Comparison of ENCODE assay signal across 19 cellular contexts in the genomic region with DNA sequence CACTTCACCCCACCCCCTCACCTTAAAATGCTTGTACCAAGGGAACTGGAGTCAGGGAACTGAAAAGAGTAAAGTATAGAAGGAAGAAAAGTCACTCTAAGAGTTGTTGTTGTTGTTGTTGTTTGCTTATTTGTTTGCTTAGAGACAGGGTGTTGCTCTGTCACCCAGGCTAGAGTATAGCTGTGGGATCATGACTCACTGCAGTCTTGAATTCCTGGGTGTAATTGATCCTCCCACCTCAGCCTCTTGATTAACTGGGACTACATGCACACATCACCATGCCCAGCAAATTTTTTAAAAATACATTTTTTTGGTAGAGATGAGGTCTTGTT.
A peak's percentile ranks its signal among the peaks of the same experiment; 100 is the strongest.
DNase-seq lines count a peak whose midpoint lies in the region; ATAC-seq, FAIRE-seq and TF ChIP-seq lines count a peak whose summit lies in the region.
"Had no signal": no experiment of that assay in that cellular context is flagged by ENCODE, and none has a peak within 500 bp of the region (broad histone marks: within the 10 kb centered on the region; RNA-seq: fewer than 3 reads in every experiment).

No MANE protein-coding gene starts in this region.

- dilution Hi-C loops in endothelial cell of umbilical vein (cut with MboI; ENCODE audit: extremely low pct_ligation_motif_present, low sequenced_read_pairs): no loop called here

- TF ChIP-seq POLR2A in endothelial cell of umbilical vein (IDR thresholded peaks at IDR 0.05; ENCODE audit: low read depth, low read length): no peak

- no peaks in the 10 kb centered on the region for H3K9me1 ChIP-seq in endothelial cell of umbilical vein (replicated peaks; ENCODE audit: control insufficient read depth, extremely low read depth, insufficient read depth, low read length)

- H3K9me3 ChIP-seq in Panc1 (ENCODE audit: control insufficient read depth, insufficient read depth, low read depth, low read length): no peaks in the 10 kb centered on the region
- H3K9me3 ChIP-seq in endothelial cell of umbilical vein (replicated peaks; ENCODE audit: control insufficient read depth, insufficient read depth, low read length): no peaks in the 10 kb centered on the region
- no peaks in the 10 kb centered on the region for H3K9me3 ChIP-seq in neuronal stem cell (replicated peaks in 1 of 2; ENCODE audit: control insufficient read depth in 2 of 2, insufficient read depth in 1 of 2, low read depth in 1 of 2, low read length in 2 of 2)
- H3K9me3 ChIP-seq: Caco-2, esophagus muscularis mucosa, pancreas, sigmoid colon, tibial nerve had no signal

- FAIRE-seq in endothelial cell of umbilical vein (lab: Jason Lieb, UNC): no peak
- FAIRE-seq: pancreas had no signal

- no peak overlapping the region for H3K9ac ChIP-seq in endothelial cell of umbilical vein (replicated peaks; ENCODE audit: extremely low read depth, insufficient read depth, low read length)
- no peak overlapping the region for H3K9ac ChIP-seq in neuronal stem cell (ENCODE audit: low read depth, low read length, poor library complexity)

- no peak for TF ChIP-seq CTCF in Panc1 (IDR thresholded peaks at IDR 0.05)
- TF ChIP-seq CTCF in endothelial cell of umbilical vein (IDR thresholded peaks at IDR 0.05; ENCODE audit: extremely low read depth in 1 of 2, insufficient read depth in 1 of 2, low read depth in 1 of 2, low read length in 2 of 2): no peak
- TF ChIP-seq CTCF in foreskin fibroblast (IDR thresholded peaks at IDR 0.05; ENCODE audit: low read depth, low read length): no peak

- no peak overlapping the region for H3K4ac ChIP-seq in neuronal stem cell (ENCODE audit: low read length)

- H3K4me2 ChIP-seq in endothelial cell of umbilical vein (ENCODE audit: insufficient read depth, low read length): no peak overlapping the region
- no peak overlapping the region for H3K4me2 ChIP-seq in neuronal stem cell (ENCODE audit: insufficient read depth, low read length, poor library complexity, severe bottlenecking)

- no peak overlapping the region for H2BK15ac ChIP-seq in neuronal stem cell (ENCODE audit: low read length)

- in situ Hi-C loops in Panc1 (cut with HindIII; ENCODE audit: low pct_unique_long_range_greater_than_20kb, low sequenced_read_pairs): no loop called here

- no peaks in the 10 kb centered on the region for H4K20me1 ChIP-seq in endothelial cell of umbilical vein (replicated peaks; ENCODE audit: control insufficient read depth, extremely low read depth, insufficient read depth, low read length)

- H3K79me1 ChIP-seq in neuronal stem cell (ENCODE audit: low read depth, low read length): no peaks in the 10 kb centered on the region

- H3K27me3 ChIP-seq in Panc1 (ENCODE audit: control insufficient read depth, insufficient read depth, low read length) (no peaks in the 10 kb centered on the region), endothelial cell of umbilical vein (ENCODE audit: control insufficient read depth in 2 of 2, insufficient read depth in 2 of 2, low read length in 2 of 2) (no peaks in the 10 kb centered on the region), neuronal stem cell (ENCODE audit: control insufficient read depth in 3 of 3, insufficient read depth in 3 of 3, low read depth in 1 of 3, low read length in 3 of 3) (no peaks in the 10 kb centered on the region)
- H3K27me3 ChIP-seq: esophagus muscularis mucosa, pancreas, sigmoid colon, tibial nerve had no signal

- CTCF ChIA-PET in Panc1 (lab: Charles Lee) (no interaction called here), endothelial cell of umbilical vein (lab: Charles Lee) (no interaction called here)

- no peak overlapping the region for H2BK12ac ChIP-seq in neuronal stem cell (ENCODE audit: low read length)

- no peak overlapping the region for H2BK120ac ChIP-seq in neuronal stem cell (ENCODE audit: low read depth, low read length)

- H3K79me2 ChIP-seq in endothelial cell of umbilical vein (ENCODE audit: control insufficient read depth, insufficient read depth, low read length): no peaks in the 10 kb centered on the region

- POLR2A ChIA-PET in Panc1 (lab: Charles Lee) (no interaction called here), endothelial cell of umbilical vein (lab: Charles Lee) (no interaction called here)

- H3K27ac ChIP-seq in Panc1 (ENCODE audit: low read length): no peak overlapping the region
- H3K27ac ChIP-seq in endothelial cell of umbilical vein (ENCODE audit: insufficient read depth, low read depth, low read length): peak overlapping the region; percentile 47
- peak overlapping the region; percentile 66 for H3K27ac ChIP-seq in neuronal stem cell (replicated peaks; ENCODE audit: low read length)
- H3K27ac ChIP-seq: esophagus muscularis mucosa, pancreas, sigmoid colon, tibial nerve had no signal

- intact Hi-C loops in Panc1 (cut with micrococcal nuclease; ENCODE audit: unreplicated experiment) (no loop called here), endothelial cell of umbilical vein (cut with micrococcal nuclease) (loop anchor here (5.0 kb wide), 1 partner anchor 111 kb away; no protein-coding TSS in a partner anchor)

- H3K4me1 ChIP-seq in Panc1 (ENCODE audit: control insufficient read depth, insufficient read depth, low read length) (no peaks in the 10 kb centered on the region), endothelial cell of umbilical vein (ENCODE audit: control insufficient read depth, extremely low read depth, insufficient read depth, low read length) (peaks cover 20% of the 10 kb centered on the region), neuronal stem cell (ENCODE audit: control insufficient read depth in 2 of 2, insufficient read depth in 1 of 2, low read depth in 1 of 2, low read length in 2 of 2) (peaks cover 4 to 14% of the 10 kb centered on the region in 2 donors)
- H3K4me1 ChIP-seq: Caco-2, esophagus muscularis mucosa, pancreas, sigmoid colon, tibial nerve had no signal

- BruUV-seq in Panc1 (replicated peaks; lab: Mats Ljungman, UMichigan) (no TSS peak), endothelial cell of umbilical vein (replicated peaks; lab: Mats Ljungman, UMichigan) (no TSS peak)

- no peak overlapping the region for H4K8ac ChIP-seq in neuronal stem cell (ENCODE audit: low read depth, low read length)

- no peak overlapping the region for H2AK5ac ChIP-seq in neuronal stem cell (ENCODE audit: low read depth, low read length)

- no peak overlapping the region for H4K91ac ChIP-seq in neuronal stem cell (ENCODE audit: low read depth, low read length, poor library complexity)

- no peak overlapping the region for H2BK5ac ChIP-seq in neuronal stem cell (ENCODE audit: low read length)

- H3K36me3 ChIP-seq in Panc1 (ENCODE audit: control insufficient read depth, insufficient read depth, low read length) (no peaks in the 10 kb centered on the region), endothelial cell of umbilical vein (ENCODE audit: control insufficient read depth in 2 of 2, extremely low read depth in 1 of 2, insufficient read depth in 2 of 2, low read length in 2 of 2) (no peaks in the 10 kb centered on the region), neuronal stem cell (replicated peaks in 1 of 2; ENCODE audit: control insufficient read depth in 2 of 2, insufficient read depth in 2 of 2, low read length in 2 of 2) (no peaks in the 10 kb centered on the region)
- H3K36me3 ChIP-seq: esophagus muscularis mucosa, pancreas, sigmoid colon, tibial nerve had no signal

- no peak overlapping the region for H3K4me3 ChIP-seq in Panc1 (ENCODE audit: low read depth in 2 of 2, low read length in 2 of 2)
- no peak overlapping the region for H3K4me3 ChIP-seq in endothelial cell of umbilical vein (replicated peaks in 1 of 3; ENCODE audit: insufficient read depth in 1 of 3, low read depth in 1 of 3, low read length in 3 of 3)
- H3K4me3 ChIP-seq in neuronal stem cell (ENCODE audit: low read length in 2 of 2): no peak overlapping the region
- no peak overlapping the region for H3K4me3 ChIP-seq in foreskin fibroblast (ENCODE audit: low read depth in 1 of 2, low read length in 2 of 2)
- H3K4me3 ChIP-seq: esophagus muscularis mucosa, pancreas, sigmoid colon, tibial nerve had no signal

- H2AFZ ChIP-seq in endothelial cell of umbilical vein (ENCODE audit: low read depth, low read length) (no peak overlapping the region), neuronal stem cell (ENCODE audit: low read length) (no peak overlapping the region)

- no peak overlapping the region for H3K18ac ChIP-seq in neuronal stem cell (ENCODE audit: low read length)

- no peak overlapping the region for H3K14ac ChIP-seq in neuronal stem cell (ENCODE audit: low read length)

- DNase-seq in ELF-1 (ENCODE audit: low read depth, low spot score) (peak; percentile 26), Panc1 (ENCODE audit: low read depth, low spot score) (no peak), endothelial cell of umbilical vein (ENCODE audit: low read depth, low spot score) (no peak), neuronal stem cell (ENCODE audit: low spot score) (no peak), foreskin fibroblast (no peak), dermis blood vessel endothelial cell (no peak), hypothalamus (lab: John Stamatoyannopoulos, UW) (no peak)
- DNase-seq in activated CD8-positive, alpha-beta memory T cell treated with anti-CD3 and anti-CD28 coated beads, Interleukin-2, amount 50 U/mL, for 48 hours: no peak
- DNase-seq: activated CD4-positive, alpha-beta T cell treated with anti-CD3 and anti-CD28 coated beads for 4 hours; activated CD8-positive, alpha-beta memory T cell treated with anti-CD3 and anti-CD28 coated beads, Interleukin-2, amount 10 ng/mL, durations not matched to agents 7 days and 5 days; Caco-2; glutamatergic neuron; naive B cell; NCI-H1694 treated with DMSO at 0.1 percent for 48 hours; pancreas; sigmoid colon; stimulated activated CD4-positive, alpha-beta T cell treated with anti-CD3 and anti-CD28 coated beads, Interleukin-1b, Interleukin-23, amount 100 ng/mL, for 48 hours had no signal

- peak; percentile 77 for ATAC-seq in Panc1
- ATAC-seq: activated CD8-positive, alpha-beta memory T cell treated with anti-CD3 and anti-CD28 coated beads, Interleukin-2, amount 10 ng/mL, durations not matched to agents 7 days and 5 days; pancreas had no signal

- no peak overlapping the region for H3K23ac ChIP-seq in neuronal stem cell (ENCODE audit: low read depth, low read length, poor library complexity)

TF ChIP-seq in endothelial cell of umbilical vein, 7 proteins besides CTCF, POLR2A, EP300 and RAD21:
- TF ChIP-seq, protein P1, sequence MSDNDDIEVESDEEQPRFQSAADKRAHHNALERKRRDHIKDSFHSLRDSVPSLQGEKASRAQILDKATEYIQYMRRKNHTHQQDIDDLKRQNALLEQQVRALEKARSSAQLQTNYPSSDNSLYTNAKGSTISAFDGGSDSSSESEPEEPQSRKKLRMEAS (IDR thresholded peaks at IDR 0.05; ENCODE audit: insufficient read depth, insufficient read length): no peak
- TF ChIP-seq JUN (IDR thresholded peaks at IDR 0.05; ENCODE audit: borderline replicate concordance, insufficient read depth, insufficient read length, low read depth) (no peak), FOS (IDR thresholded peaks at IDR 0.05; ENCODE audit: borderline replicate concordance, insufficient read depth, low read length) (no peak), EZH2 (IDR thresholded peaks at IDR 0.05; ENCODE audit: borderline replicate concordance, low read depth, low read length, severe bottlenecking) (no peak), MYC (IDR thresholded peaks at IDR 0.05; ENCODE audit: low read depth, low read length) (no peak)
TF ChIP-seq in endothelial cell of umbilical vein: peak in this region for 0.
